8 cellular contexts compared by ENCODE assay signal in genomic region chr2:72148391-72148974, GRCh38.
DNase-seq lines count a peak whose midpoint lies in the region; ATAC-seq lines count a peak whose summit lies in the region.

No MANE protein-coding gene starts in this region.

- H3K27me3 Mint-ChIP-seq in activated naive CD4-positive, alpha-beta T cell treated with anti-CD3 and anti-CD28 coated beads, Interleukin-2, amount 50 U/mL, for 24 hours = peaks cover 50% of the 10 kb centered on the region

- H3K4me3 Mint-ChIP-seq in activated naive CD4-positive, alpha-beta T cell treated with anti-CD3 and anti-CD28 coated beads, Interleukin-2, amount 50 U/mL, for 24 hours = peak overlapping the region; percentile 92

- peak; percentile 15 for DNase-seq in stimulated activated CD4-positive, alpha-beta T cell treated with anti-CD3 and anti-CD28 coated beads, Interleukin-15, amount 100 ng/mL, for 24 hours
- no peak for DNase-seq in stimulated activated CD4-positive, alpha-beta T cell treated with anti-CD3 and anti-CD28 coated beads, Interleukin-4, amount 100 ng/mL, for 24 hours
- DNase-seq in islet precursor cell = peak; percentile 41
- no peak for DNase-seq in NCI-H1436 treated with DMSO at 0.1 percent for 48 hours (lab: John Stamatoyannopoulos, UW)
- DNase-seq in SW480 (ENCODE audit: low spot score) = no peak

- peak overlapping the region in 1 of 5 donors; percentile 40 for H3K9ac ChIP-seq in subcutaneous abdominal adipose tissue (ENCODE audit: low read length in 5 of 5)

- H3K9me3 Mint-ChIP-seq in activated naive CD4-positive, alpha-beta T cell treated with anti-CD3 and anti-CD28 coated beads, Interleukin-2, amount 50 U/mL, for 24 hours = no peaks in the 10 kb centered on the region

- peak overlapping the region; percentile 81 for H3K27ac Mint-ChIP-seq in activated naive CD4-positive, alpha-beta T cell treated with anti-CD3 and anti-CD28 coated beads, Interleukin-2, amount 50 U/mL, for 24 hours

- peaks cover 2% of the 10 kb centered on the region for H3K36me3 Mint-ChIP-seq in activated naive CD4-positive, alpha-beta T cell treated with anti-CD3 and anti-CD28 coated beads, Interleukin-2, amount 50 U/mL, for 24 hours

- H3K4me3 ChIP-seq in subcutaneous abdominal adipose tissue (ENCODE audit: low read depth in 1 of 5, low read length in 5 of 5) = peak overlapping the region; percentile 56 to 73 (median 70)

- H3K36me3 ChIP-seq in subcutaneous abdominal adipose tissue (ENCODE audit: control insufficient read depth in 5 of 5, insufficient read depth in 5 of 5, low read length in 5 of 5) = no peaks in the 10 kb centered on the region

- H3K27ac ChIP-seq in subcutaneous abdominal adipose tissue (ENCODE audit: low read depth, low read length) = no peak overlapping the region

- peaks cover 9 to 43% (median 37%) of the 10 kb centered on the region in 5 donors for H3K27me3 ChIP-seq in subcutaneous abdominal adipose tissue (ENCODE audit: control insufficient read depth in 5 of 5, insufficient read depth in 4 of 5, low read length in 5 of 5)

- no peak for ATAC-seq in GM21825 (IDR thresholded peaks at IDR 0.05; ENCODE audit: unreplicated experiment)

- peaks cover 48% of the 10 kb centered on the region for H3K4me1 Mint-ChIP-seq in activated naive CD4-positive, alpha-beta T cell treated with anti-CD3 and anti-CD28 coated beads, Interleukin-2, amount 50 U/mL, for 24 hours

- H3K9me3 ChIP-seq in subcutaneous abdominal adipose tissue (ENCODE audit: control insufficient read depth in 5 of 5, low read length in 5 of 5) = no peaks in the 10 kb centered on the region

- H3K4me1 ChIP-seq in subcutaneous abdominal adipose tissue (ENCODE audit: control insufficient read depth in 5 of 5, insufficient read depth in 5 of 5, low read length in 5 of 5) = peaks cover 0 to 64% (median 59%) of the 10 kb centered on the region in 5 donors

Comparison
In these comparisons a context has a peak if more than half of its experiments do, and no peak if none do; other contexts are left out.
1. DNase-seq: peak in stimulated activated CD4-positive, alpha-beta T cell treated with anti-CD3 and anti-CD28 coated beads, Interleukin-15, amount 100 ng/mL, for 24 hours (single experiment) and islet precursor cell (single experiment); none in stimulated activated CD4-positive, alpha-beta T cell treated with anti-CD3 and anti-CD28 coated beads, Interleukin-4, amount 100 ng/mL, for 24 hours (single experiment), NCI-H1436 treated with DMSO at 0.1 percent for 48 hours (single experiment) and SW480 (single experiment).